In genomic region chr22:37503183-37503683, GRCh38 we compare ENCODE assay signal across 2 cellular contexts.
TF ChIP-seq lines count a peak whose summit lies in the region.

No MANE protein-coding gene starts in this region.

TF ChIP-seq in A549, 52 proteins besides CTCF, POLR2A, EP300 and RAD21:
- TF ChIP-seq, protein P1, sequence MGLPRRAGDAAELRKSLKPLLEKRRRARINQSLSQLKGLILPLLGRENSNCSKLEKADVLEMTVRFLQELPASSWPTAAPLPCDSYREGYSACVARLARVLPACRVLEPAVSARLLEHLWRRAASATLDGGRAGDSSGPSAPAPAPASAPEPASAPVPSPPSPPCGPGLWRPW (IDR thresholded peaks at IDR 0.05) = no peak
- peak; percentile 96 for TF ChIP-seq ZFP36 (IDR thresholded peaks at IDR 0.05; ENCODE audit: borderline replicate concordance, partially characterized antibody)

TF ChIP-seq in HepG2, 621 proteins besides CTCF, POLR2A, EP300 and RAD21:
- TF ChIP-seq ONECUT2 (CRISPR knock-in tag; IDR thresholded peaks at IDR 0.05) = no peak
- no peak for TF ChIP-seq AKAP8 (CRISPR knock-in tag; IDR thresholded peaks at IDR 0.05)
- TF ChIP-seq PRMT3 (CRISPR knock-in tag; IDR thresholded peaks at IDR 0.05; ENCODE audit: borderline replicate concordance, low read depth) = no peak
- no peak for TF ChIP-seq RBAK (CRISPR knock-in tag; IDR thresholded peaks at IDR 0.05)
- TF ChIP-seq, protein P2, sequence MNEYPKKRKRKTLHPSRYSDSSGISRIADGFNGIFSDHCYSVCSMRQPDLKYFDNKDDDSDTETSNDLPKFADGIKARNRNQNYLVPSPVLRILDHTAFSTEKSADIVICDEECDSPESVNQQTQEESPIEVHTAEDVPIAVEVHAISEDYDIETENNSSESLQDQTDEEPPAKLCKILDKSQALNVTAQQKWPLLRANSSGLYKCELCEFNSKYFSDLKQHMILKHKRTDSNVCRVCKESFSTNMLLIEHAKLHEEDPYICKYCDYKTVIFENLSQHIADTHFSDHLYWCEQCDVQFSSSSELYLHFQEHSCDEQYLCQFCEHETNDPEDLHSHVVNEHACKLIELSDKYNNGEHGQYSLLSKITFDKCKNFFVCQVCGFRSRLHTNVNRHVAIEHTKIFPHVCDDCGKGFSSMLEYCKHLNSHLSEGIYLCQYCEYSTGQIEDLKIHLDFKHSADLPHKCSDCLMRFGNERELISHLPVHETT (CRISPR knock-in tag; conservative IDR thresholded peaks at IDR 0.05) = no peak
- TF ChIP-seq HNRNPL (IDR thresholded peaks at IDR 0.05; ENCODE audit: low read depth, low read length) = peak; percentile 68; the same call in 1 of the 2 replicates
- TF ChIP-seq ZNF383 (CRISPR knock-in tag; IDR thresholded peaks at IDR 0.05; ENCODE audit: borderline replicate concordance) = no peak
- peak; percentile 68 for TF ChIP-seq ZFP36 (IDR thresholded peaks at IDR 0.05; ENCODE audit: borderline replicate concordance, low read depth, low read length, partially characterized antibody)
